In the genomic region with DNA sequence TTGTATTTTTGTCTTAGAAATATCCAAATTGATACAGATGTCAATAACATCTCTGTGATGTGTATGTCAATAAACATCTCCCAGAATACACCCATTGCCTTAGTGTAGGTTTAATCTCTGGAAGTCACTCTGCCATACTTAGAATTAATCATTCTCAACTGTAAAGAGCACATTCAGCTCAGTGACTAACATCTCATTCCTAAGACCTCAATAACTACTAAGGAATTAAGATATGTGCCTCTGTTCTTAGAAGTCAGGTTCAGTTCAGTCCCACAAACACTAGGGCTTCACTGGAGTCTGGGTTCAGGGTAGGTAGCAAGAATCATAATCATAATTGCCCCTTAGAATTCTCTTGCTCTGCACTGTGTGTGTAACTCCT, we compare ENCODE assay signal across 13 cellular contexts. TPM values are rescaled to one million over a fixed set of nuclear protein-coding genes. Genes with fewer than 3 reads are reported as not detected.
DNase-seq lines count a peak whose midpoint lies in the region; ATAC-seq lines count a peak whose summit lies in the region.
"Had no signal": no experiment of that assay in that cellular context is flagged by ENCODE, and none has a peak within 500 bp of the region (broad histone marks: within the 10 kb centered on the region; RNA-seq: fewer than 3 reads in every experiment).

No MANE protein-coding gene starts in this region.

- no peak overlapping the region for H3K4me3 ChIP-seq in GM23248
- H3K4me3 ChIP-seq: transverse colon had no signal

- H3F3A ChIP-seq in GM23248 (ENCODE audit: insufficient read depth) = peaks cover 80% of the 10 kb centered on the region

- no peaks in the 10 kb centered on the region for H3K9me2 ChIP-seq in GM23248 (ENCODE audit: insufficient read depth)

- H3K27ac ChIP-seq in GM23248 = peak overlapping the region; percentile 42
- H3K27ac ChIP-seq: parathyroid adenoma had no signal

- intact Hi-C loops in left colon (cut with DNase I, micrococcal nuclease) = no loop called here
- intact Hi-C loops in posterior vena cava (cut with DNase I) = no loop called here
- intact Hi-C loops in sciatic nerve (cut with DNase I) = no loop called here

- no peaks in the 10 kb centered on the region for H4K20me1 ChIP-seq in GM23248 (ENCODE audit: insufficient read depth)

- H3K9me3 ChIP-seq in GM23248 (ENCODE audit: low read depth) = no peaks in the 10 kb centered on the region
- H3K9me3 ChIP-seq: transverse colon had no signal

- in situ Hi-C loops in GM23248 (cut with MboI) = no loop called here

- ATAC-seq in left colon (peak; percentile 40), sciatic nerve (no peak)

- H3K27me3 ChIP-seq in GM23248 (replicated peaks; ENCODE audit: insufficient read depth) = no peaks in the 10 kb centered on the region
- H3K27me3 ChIP-seq: transverse colon had no signal

- no peak overlapping the region for H3K9ac ChIP-seq in GM23248
- H3K9ac ChIP-seq: parathyroid adenoma had no signal

- peaks cover 97% of the 10 kb centered on the region for H3K79me2 ChIP-seq in GM23248 (ENCODE audit: insufficient read depth)
- H3K79me2 ChIP-seq: parathyroid adenoma had no signal

- no peak overlapping the region for H2AFZ ChIP-seq in GM23248
- H2AFZ ChIP-seq: parathyroid adenoma had no signal

- H3K4me1 ChIP-seq in GM23248 (ENCODE audit: insufficient read depth) = peaks cover 44% of the 10 kb centered on the region
- H3K4me1 ChIP-seq: parathyroid adenoma had no signal

- peaks cover 99% of the 10 kb centered on the region for H3K36me3 ChIP-seq in GM23248 (ENCODE audit: low read depth)

- H3K4me2 ChIP-seq in GM23248 (ENCODE audit: unreplicated experiment) = peak overlapping the region; percentile 5

- DNase-seq in AG08395 (ENCODE audit: low spot score) (peak; percentile 45), GM23248 (peak; percentile 70), amniotic epithelial cell (ENCODE audit: low read depth) (peak; percentile 67), left colon (no peak), posterior vena cava (ENCODE audit: low spot score) (no peak), sciatic nerve (ENCODE audit: low spot score) (no peak), GOT3 (lab: John Stamatoyannopoulos, UW) (no peak), NCI-H1930 (lab: John Stamatoyannopoulos, UW) (no peak)
- DNase-seq: activated CD4-positive, CD25-positive, alpha-beta regulatory T cell treated with anti-CD3 and anti-CD28 coated beads, Interleukin-2, amount 50 U/mL, for 72 hours; DMS153; NCI-H1092; transverse colon had no signal

RNA-seq across cellular contexts. Expression of gene UGCG, which starts 31.7 kb away (rescaled TPM):
- total RNA-seq in GM23248 (2014; rRNA removed; shearing (Covaris generic)) = 148 and 172 TPM in 2 replicates
- polyA plus RNA-seq in GM23248 (2016; fragmentation: Nextera tagmentation; extraction: Ambion mirVana) = 73.1 and 73.6 TPM in 2 replicates
- total RNA-seq in left colon (10 to 100 TPM; 32.3 to 49.2 TPM), posterior vena cava (10 to 100 TPM; 21.0 to 32.7 TPM), sciatic nerve (69.0 TPM)

Comparison
In these comparisons a context has a peak if more than half of its experiments do, and no peak if none do; other contexts are left out.
1. DNase-seq: peak in AG08395 (single experiment), GM23248 (single experiment) and amniotic epithelial cell (single experiment); none in left colon (0 of 2), posterior vena cava (single experiment), sciatic nerve (single experiment), GOT3 (single experiment) and NCI-H1930 (0 of 2).